Comparison of ENCODE assay signal across 18 cellular contexts in the genomic region with DNA sequence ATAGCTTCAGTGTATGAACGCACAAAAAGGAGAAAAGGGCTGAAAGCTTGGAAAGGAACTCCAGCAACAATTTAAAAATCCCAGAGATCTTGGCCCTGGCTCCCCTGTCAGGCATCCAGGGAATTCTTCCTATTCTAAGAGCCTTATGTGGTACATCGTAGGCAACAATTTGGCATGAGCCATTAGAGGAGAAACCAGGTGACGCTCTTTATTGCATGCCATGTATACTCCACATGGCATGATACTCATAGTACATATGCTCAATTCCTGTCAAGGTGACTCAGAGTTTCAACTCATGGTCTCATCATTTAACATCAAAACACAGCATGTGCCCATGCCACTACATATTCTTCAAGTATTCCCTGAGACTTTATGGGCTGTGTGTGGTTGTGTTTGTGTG.
DNase-seq lines count a peak whose midpoint lies in the region; ATAC-seq, FAIRE-seq and TF ChIP-seq lines count a peak whose summit lies in the region.
"Had no signal": no experiment of that assay in that cellular context is flagged by ENCODE, and none has a peak within 500 bp of the region (broad histone marks: within the 10 kb centered on the region; RNA-seq: fewer than 3 reads in every experiment).

No MANE protein-coding gene starts in this region.

- in situ Hi-C loops in GM12878 (cut with MboI), result no loop called here

- FAIRE-seq in GM12878 (lab: Jason Lieb, UNC) (no peak), H54 (lab: Jason Lieb, UNC) (no peak)

- WGBS in GM12878 (ENCODE audit: insufficient coverage, insufficient replicate concordance, low lambda C conversion rate, missing lambda C conversion rate), result 61% methylated on average over 3 of the region's 3 CpGs
- 31 to 70% (median 68%) methylated on average over 3 of the region's 3 CpGs for WGBS in psoas muscle, 3 donors

- H3K4me2 ChIP-seq in GM12878 (ENCODE audit: control insufficient read depth, insufficient read depth), result peak overlapping the region; percentile 27

- H3K27me3 ChIP-seq in GM12878 (replicated peaks in 1 of 2; ENCODE audit: control insufficient read depth in 2 of 2, insufficient read depth in 2 of 2, low read length in 1 of 2) (no peaks in the 10 kb centered on the region), psoas muscle (ENCODE audit: insufficient read depth in 3 of 3, low read length in 2 of 3) (no peaks in the 10 kb centered on the region)

- TF ChIP-seq EP300 in GM12878 (IDR thresholded peaks at IDR 0.05; ENCODE audit: borderline replicate concordance in 1 of 2, control insufficient read depth in 1 of 2, low read depth in 2 of 2, low read length in 2 of 2), result no peak

- intact Hi-C loops in GM12878 (cut with micrococcal nuclease; ENCODE audit: unreplicated experiment), result no loop called here
- intact Hi-C loops in psoas muscle (cut with DNase I), result no loop called here

- TF ChIP-seq POLR2A in GM12878 (IDR thresholded peaks at IDR 0.05; ENCODE audit: low read depth, low read length), result no peak
- TF ChIP-seq POLR2A in H54 (IDR thresholded peaks at IDR 0.05; ENCODE audit: low read depth, low read length), result no peak

- H3K36me3 Mint-ChIP-seq in immature natural killer cell, result peaks cover 0 to 4% (median 0%) of the 10 kb centered on the region in 3 donors
- H3K36me3 Mint-ChIP-seq: stimulated activated memory B cell treated with anti-CD40 and anti-IgM and Interleukin-4, amounts not matched to agents 10 μg/mL and 1 μg/mL and 100 μg/mL, for 72 hours had no signal

- peak overlapping the region in 4 of 5 donors; percentile 5 to 53 (median 40) for H3K4me3 Mint-ChIP-seq in immature natural killer cell
- H3K4me3 Mint-ChIP-seq: effector memory CD8-positive, alpha-beta T cell; HFFc6; stimulated activated memory B cell treated with anti-CD40 and anti-IgM and Interleukin-4, amounts not matched to agents 10 μg/mL and 1 μg/mL and 100 μg/mL, for 72 hours had no signal

- peaks cover 0 to 4% (median 0%) of the 10 kb centered on the region in 3 donors for H3K27me3 Mint-ChIP-seq in immature natural killer cell (ENCODE audit: low read depth in 3 of 3)
- H3K27me3 Mint-ChIP-seq: effector memory CD8-positive, alpha-beta T cell; naive thymus-derived CD8-positive, alpha-beta T cell; stimulated activated memory B cell treated with anti-CD40 and anti-IgM and Interleukin-4, amounts not matched to agents 10 μg/mL and 1 μg/mL and 100 μg/mL, for 72 hours had no signal

- H3K36me3 ChIP-seq in GM12878 (ENCODE audit: control insufficient read depth in 2 of 2, insufficient read depth in 2 of 2, low read length in 1 of 2), result no peaks in the 10 kb centered on the region; a peak in 2 of 4 replicates
- no peaks in the 10 kb centered on the region for H3K36me3 ChIP-seq in psoas muscle (ENCODE audit: insufficient read depth in 1 of 2, low read depth in 1 of 2)

- peaks cover 10 to 13% of the 10 kb centered on the region in 2 donors for H3K4me1 Mint-ChIP-seq in immature natural killer cell
- H3K4me1 Mint-ChIP-seq: naive thymus-derived CD8-positive, alpha-beta T cell; stimulated activated memory B cell treated with anti-CD40 and anti-IgM and Interleukin-4, amounts not matched to agents 10 μg/mL and 1 μg/mL and 100 μg/mL, for 72 hours had no signal

- RAD21 ChIA-PET in GM12878 (lab: Charles Lee; ENCODE audit: unreplicated experiment), result interaction anchor here (0.8 to 1.3 kb wide), 2 partner anchors 25 to 40 kb away, joined by 3 to 4 read pairs; no protein-coding TSS in a partner anchor

- H3K79me2 ChIP-seq in GM12878 (ENCODE audit: control insufficient read depth, insufficient read depth, low read length), result no peaks in the 10 kb centered on the region

- no peaks in the 10 kb centered on the region for H4K20me1 ChIP-seq in GM12878 (ENCODE audit: control insufficient read depth, insufficient read depth)

- DNase-seq in GM12878 (ENCODE audit: low read depth, low spot score), result no peak
- no peak for DNase-seq in immature natural killer cell
- no peak for DNase-seq in psoas muscle
- no peak for DNase-seq in H54 (ENCODE audit: insufficient read length, low spot score)
- DNase-seq in D341Med (ENCODE audit: low spot score), result no peak
- DNase-seq: amniotic stem cell; Caco-2; effector memory CD8-positive, alpha-beta T cell; HFFc6; NCI-H1105; NCI-H2107; NCI-H524; Right ventricle myocardium superior had no signal

- TF ChIP-seq CTCF in GM12878 (IDR thresholded peaks at IDR 0.05 in 2 of 3, conservative IDR thresholded peaks at IDR 0.05 in 1 of 3; ENCODE audit: control insufficient read depth in 2 of 3, extremely low read depth in 1 of 3, insufficient read depth in 1 of 3, low read depth in 3 of 3, low read length in 3 of 3) (no peak), psoas muscle (IDR thresholded peaks at IDR 0.05) (no peak)

- TF ChIP-seq RAD21 in GM12878 (IDR thresholded peaks at IDR 0.05; ENCODE audit: insufficient read depth, low read depth, low read length), result no peak

- H3K9me3 Mint-ChIP-seq in immature natural killer cell, result peaks cover 0 to 5% (median 4%) of the 10 kb centered on the region in 6 donors
- H3K9me3 Mint-ChIP-seq: effector memory CD8-positive, alpha-beta T cell; stimulated activated memory B cell treated with anti-CD40 and anti-IgM and Interleukin-4, amounts not matched to agents 10 μg/mL and 1 μg/mL and 100 μg/mL, for 72 hours had no signal

- POLR2A ChIA-PET in GM12878 (lab: Charles Lee), result no interaction called here

- H3K9me3 ChIP-seq in GM12878 (replicated peaks; ENCODE audit: control insufficient read depth, insufficient read depth, low read length) (no peaks in the 10 kb centered on the region; the same call in 2 of the 3 replicates), psoas muscle (no peaks in the 10 kb centered on the region)
- H3K9me3 ChIP-seq: Caco-2 had no signal

- no peak overlapping the region; the same call in 1 of the 2 replicates for H3K9ac ChIP-seq in GM12878 (ENCODE audit: control insufficient read depth, insufficient read depth, low read length)

- SMC1A ChIA-PET in GM12878 (lab: Charles Lee; ENCODE audit: uncharacterized antibody, unreplicated experiment), result interaction anchor here (0.9 kb wide), 1 partner anchor 54 kb away, joined by 3 read pairs; no protein-coding TSS in a partner anchor

- CTCF ChIA-PET in GM12878 (lab: Yijun Ruan, JAX), result interaction anchor here (1.2 to 1.4 kb wide), 4 partner anchors 11 to 78 kb away, joined by 3 to 6 read pairs (median 6); no protein-coding TSS in a partner anchor

- ATAC-seq in HG03064 (IDR thresholded peaks at IDR 0.05; ENCODE audit: low read depth, unreplicated experiment) (peak; percentile 21), GM12878 (no peak), psoas muscle (peak; percentile 81 to 93 (median 90)), HG02938 (IDR thresholded peaks at IDR 0.05; ENCODE audit: unreplicated experiment) (no peak), GM18868 (IDR thresholded peaks at IDR 0.05; ENCODE audit: unreplicated experiment) (no peak)
- ATAC-seq: effector memory CD8-positive, alpha-beta T cell; naive thymus-derived CD8-positive, alpha-beta T cell; stimulated activated memory B cell treated with anti-CD40 and anti-IgM and Interleukin-4, amounts not matched to agents 10 μg/mL and 1 μg/mL and 100 μg/mL, for 72 hours had no signal

- H2AFZ ChIP-seq in GM12878 (ENCODE audit: control insufficient read depth, low read depth, low read length), result no peak overlapping the region

- peaks cover 2% of the 10 kb centered on the region; the same call in 1 of the 2 replicates for H3K4me1 ChIP-seq in GM12878 (ENCODE audit: control insufficient read depth, insufficient read depth, low read length)
- H3K4me1 ChIP-seq in psoas muscle, result no peaks in the 10 kb centered on the region
- H3K4me1 ChIP-seq: Caco-2 had no signal

- H3K27ac Mint-ChIP-seq in immature natural killer cell, result no peak overlapping the region
- H3K27ac Mint-ChIP-seq: effector memory CD8-positive, alpha-beta T cell; HFFc6; stimulated activated memory B cell treated with anti-CD40 and anti-IgM and Interleukin-4, amounts not matched to agents 10 μg/mL and 1 μg/mL and 100 μg/mL, for 72 hours had no signal

- H3K27ac ChIP-seq in GM12878 (ENCODE audit: control insufficient read depth, insufficient read depth) (no peak overlapping the region), psoas muscle (peak overlapping the region; percentile 54)

- H3K4me3 ChIP-seq in GM12878 (no peak overlapping the region), psoas muscle (peak overlapping the region; percentile 54)

- BruUV-seq in GM12878 (replicated peaks; lab: Mats Ljungman, UMichigan), result no TSS peak

TF ChIP-seq in GM12878, 131 proteins besides CTCF, POLR2A, EP300 and RAD21 (continues in another document):
- TF ChIP-seq ATF7 (IDR thresholded peaks at IDR 0.05; ENCODE audit: low read depth), result no peak
- TF ChIP-seq USF1 (IDR thresholded peaks at IDR 0.05; ENCODE audit: borderline replicate concordance, extremely low read length, insufficient read depth, low read depth, low read length), result no peak
- TF ChIP-seq ZNF217 (IDR thresholded peaks at IDR 0.05), result no peak
- TF ChIP-seq, protein P1, sequence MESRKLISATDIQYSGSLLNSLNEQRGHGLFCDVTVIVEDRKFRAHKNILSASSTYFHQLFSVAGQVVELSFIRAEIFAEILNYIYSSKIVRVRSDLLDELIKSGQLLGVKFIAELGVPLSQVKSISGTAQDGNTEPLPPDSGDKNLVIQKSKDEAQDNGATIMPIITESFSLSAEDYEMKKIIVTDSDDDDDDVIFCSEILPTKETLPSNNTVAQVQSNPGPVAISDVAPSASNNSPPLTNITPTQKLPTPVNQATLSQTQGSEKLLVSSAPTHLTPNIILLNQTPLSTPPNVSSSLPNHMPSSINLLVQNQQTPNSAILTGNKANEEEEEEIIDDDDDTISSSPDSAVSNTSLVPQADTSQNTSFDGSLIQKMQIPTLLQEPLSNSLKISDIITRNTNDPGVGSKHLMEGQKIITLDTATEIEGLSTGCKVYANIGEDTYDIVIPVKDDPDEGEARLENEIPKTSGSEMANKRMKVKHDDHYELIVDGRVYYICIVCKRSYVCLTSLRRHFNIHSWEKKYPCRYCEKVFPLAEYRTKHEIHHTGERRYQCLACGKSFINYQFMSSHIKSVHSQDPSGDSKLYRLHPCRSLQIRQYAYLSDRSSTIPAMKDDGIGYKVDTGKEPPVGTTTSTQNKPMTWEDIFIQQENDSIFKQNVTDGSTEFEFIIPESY (IDR thresholded peaks at IDR 0.05), result no peak
- no peak for TF ChIP-seq FOXM1 (IDR thresholded peaks at IDR 0.05; ENCODE audit: low read depth, low read length)

Comparison
In these comparisons a context has a peak if more than half of its experiments do, and no peak if none do; other contexts are left out.
1. ATAC-seq: peak in HG03064 (single experiment) and psoas muscle (4 of 4); none in GM12878 (single experiment), HG02938 (single experiment) and GM18868 (single experiment).